8 cellular contexts compared by ENCODE assay signal in the genomic region with DNA sequence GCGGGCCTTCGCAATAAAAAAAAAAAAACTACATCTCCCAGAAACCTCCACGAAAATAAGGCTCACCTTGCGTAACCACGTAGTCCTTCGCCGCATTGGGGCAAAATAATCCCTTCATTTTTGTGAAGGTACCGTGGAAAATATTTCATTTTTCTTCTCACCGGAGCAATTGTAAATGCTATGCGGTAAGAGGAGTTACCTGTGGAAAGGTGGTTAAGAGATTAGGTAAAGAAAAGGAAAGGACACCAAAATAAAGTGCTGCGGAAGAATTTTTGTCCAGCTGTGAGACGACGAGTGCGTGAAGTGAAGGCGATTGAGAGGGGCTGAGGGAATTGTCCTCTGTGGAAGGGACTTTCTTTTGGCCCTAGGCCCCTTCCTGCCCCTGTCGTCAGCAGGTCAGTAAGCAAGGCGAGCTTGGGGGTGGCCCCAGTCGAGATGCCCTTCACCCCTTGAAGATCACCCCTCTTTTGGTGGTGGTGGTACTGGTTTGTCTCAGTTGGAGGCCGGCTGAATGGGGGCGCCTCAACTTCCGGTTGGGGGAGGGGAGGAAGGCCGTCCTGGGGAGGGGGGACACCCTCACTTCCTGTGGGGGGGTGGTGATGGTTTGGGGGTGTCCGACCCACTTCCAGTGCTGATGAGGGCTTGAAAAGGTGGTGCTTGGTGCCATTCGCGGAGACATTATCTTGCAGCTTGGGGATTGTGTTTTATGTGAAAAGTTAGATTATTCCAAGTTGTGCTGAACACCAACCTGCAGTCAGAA. TPM values are rescaled to one million over a fixed set of nuclear protein-coding genes. Genes with fewer than 3 reads are reported as not detected.
DNase-seq lines count a peak whose midpoint lies in the region; ATAC-seq and TF ChIP-seq lines count a peak whose summit lies in the region.

Gene HMG20A, plus strand, starts transcription at position 279 of the 760 bp plus-strand sequence. CDS start 37,520 bp downstream, outside the sequence.

- no peaks in the 10 kb centered on the region for H3K9me3 Mint-ChIP-seq in Caco-2 (ENCODE audit: unreplicated experiment)

- intact Hi-C loops in Caco-2 (cut with micrococcal nuclease; ENCODE audit: unreplicated experiment) (no loop called here), PC-3 (cut with micrococcal nuclease) (loop anchor here (10.0 kb wide), 1 partner anchor 74 kb away; no protein-coding TSS in a partner anchor)

- peak; percentile 57 for TF ChIP-seq POLR2A in erythroblast (IDR thresholded peaks at IDR 0.05; ENCODE audit: low read length)

- H3K27me3 ChIP-seq in Caco-2 (replicated peaks; ENCODE audit: control insufficient read depth, insufficient read depth, low read length) (no peaks in the 10 kb centered on the region), HUES6 (ENCODE audit: control insufficient read depth, insufficient read depth, low read length) (peaks cover 13% of the 10 kb centered on the region; the same call in 1 of the 2 replicates), PC-3 (ENCODE audit: low read length) (no peaks in the 10 kb centered on the region), mucosa of stomach (ENCODE audit: control insufficient read depth, insufficient read depth, low read length) (no peaks in the 10 kb centered on the region)

- H2AFZ ChIP-seq in PC-3 (ENCODE audit: low read length), result peak within 1 kb of the TSS; percentile 95

- H3K4me3 Mint-ChIP-seq in Caco-2 (ENCODE audit: unreplicated experiment), result peak within 1 kb of the TSS; percentile 94

- peak within 1 kb of the TSS; percentile 91 for H3K4me2 ChIP-seq in PC-3 (ENCODE audit: low read length)

- peaks cover 86% of the 10 kb centered on the region for H3K79me2 ChIP-seq in PC-3 (ENCODE audit: low read length)

- no peaks in the 10 kb centered on the region for H3K36me3 ChIP-seq in Caco-2 (ENCODE audit: control insufficient read depth, insufficient read depth, low read length)
- H3K36me3 ChIP-seq in HUES6 (ENCODE audit: control insufficient read depth, insufficient read depth, low read length), result no peaks in the 10 kb centered on the region
- H3K36me3 ChIP-seq in PC-3 (ENCODE audit: low read depth, low read length), result no peaks in the 10 kb centered on the region
- H3K36me3 ChIP-seq in mucosa of stomach (ENCODE audit: control insufficient read depth, insufficient read depth, low read length), result no peaks in the 10 kb centered on the region

- H3F3A ChIP-seq in PC-3 (ENCODE audit: low read length, unreplicated experiment), result no peaks in the 10 kb centered on the region

- no peaks in the 10 kb centered on the region for H3K9me3 ChIP-seq in Caco-2
- H3K9me3 ChIP-seq in HUES6 (ENCODE audit: control insufficient read depth, insufficient read depth, low read depth, low read length), result no peaks in the 10 kb centered on the region
- no peaks in the 10 kb centered on the region for H3K9me3 ChIP-seq in PC-3 (ENCODE audit: low read length)
- no peaks in the 10 kb centered on the region for H3K9me3 ChIP-seq in mucosa of stomach (ENCODE audit: control insufficient read depth, low read length)

- DNase-seq in Caco-2 (peak; percentile 64 to 66), PC-3 (peak; percentile 70), activated T-cell treated with anti-CD3 and anti-CD28 coated beads for 48 hours (ENCODE audit: low read depth) (peak; percentile 49), erythroblast (lab: John Stamatoyannopoulos, UW) (peak; percentile 93 to 94)
- DNase-seq in stimulated activated CD8-positive, alpha-beta memory T cell treated with anti-CD3 and anti-CD28 coated beads, Interleukin-7, amount 100 ng/mL, for 4 hours (ENCODE audit: low read depth in 2 of 2), result peak; percentile 24 to 46

- H3K36me3 Mint-ChIP-seq in Caco-2 (ENCODE audit: insufficient read depth, unreplicated experiment), result peaks cover 16% of the 10 kb centered on the region

- BruUV-seq in Caco-2 (replicated peaks; lab: Mats Ljungman, UMichigan) (no TSS peak), PC-3 (replicated peaks; lab: Mats Ljungman, UMichigan) (no TSS peak)

- H3K4me3 ChIP-seq in Caco-2 (ENCODE audit: low read depth, low read length), result peak within 1 kb of the TSS; percentile 93
- peak within 1 kb of the TSS; percentile 92 for H3K4me3 ChIP-seq in HUES6 (ENCODE audit: low read depth, low read length)
- H3K4me3 ChIP-seq in PC-3 (ENCODE audit: low read length), result peak within 1 kb of the TSS; percentile 92
- H3K4me3 ChIP-seq in mucosa of stomach (ENCODE audit: low read length), result peak within 1 kb of the TSS; percentile 77

- H3K27ac ChIP-seq in HUES6 (ENCODE audit: low read depth, low read length), result peak within 1 kb of the TSS; percentile 76
- H3K27ac ChIP-seq in PC-3 (ENCODE audit: low read length), result peak within 1 kb of the TSS; percentile 64

- H3K4me1 ChIP-seq in Caco-2 (peaks cover 17% of the 10 kb centered on the region), HUES6 (ENCODE audit: control insufficient read depth, insufficient read depth, low read length) (peaks cover 28% of the 10 kb centered on the region), PC-3 (ENCODE audit: insufficient read depth, low read length) (peaks cover 48% of the 10 kb centered on the region), mucosa of stomach (ENCODE audit: control insufficient read depth, insufficient read depth, low read length) (peaks cover 23% of the 10 kb centered on the region)

- no peaks in the 10 kb centered on the region for H3K27me3 Mint-ChIP-seq in Caco-2 (ENCODE audit: insufficient read depth, unreplicated experiment)

- H3K9ac ChIP-seq in HUES6 (ENCODE audit: low read length), result peak within 1 kb of the TSS; percentile 87
- H3K9ac ChIP-seq in PC-3 (ENCODE audit: low read length), result peak within 1 kb of the TSS; percentile 86
- H3K9ac ChIP-seq in mucosa of stomach (ENCODE audit: low read length), result peak within 1 kb of the TSS; percentile 91

- CTCF ChIA-PET in Caco-2 (lab: Charles Lee) (interaction anchor here (1.4 kb wide), 1 partner anchor 122 kb away, joined by 5 read pairs; no protein-coding TSS in a partner anchor), PC-3 (lab: Charles Lee) (no interaction called here)

- POLR2A ChIA-PET in Caco-2 (lab: Charles Lee) (interaction anchor here (0.6 kb wide), 1 partner anchor 327 kb away, joined by 4 read pairs; no protein-coding TSS in a partner anchor), PC-3 (lab: Charles Lee; ENCODE audit: unreplicated experiment) (interaction anchor here (0.5 kb wide), 1 partner anchor 1779 kb away, joined by 7 read pairs; no protein-coding TSS in a partner anchor)

- peak; percentile 40 for ATAC-seq in GM21390 (IDR thresholded peaks at IDR 0.05; ENCODE audit: unreplicated experiment)
- 0 out of 2 replicates have a peak, but pooled peaks have one; percentile 18 for ATAC-seq in PC-3

- no peaks in the 10 kb centered on the region for H3K9me2 ChIP-seq in PC-3 (replicated peaks; ENCODE audit: low read length)

- peaks cover 8% of the 10 kb centered on the region for H3K4me1 Mint-ChIP-seq in Caco-2 (ENCODE audit: low read depth, unreplicated experiment)

- peak within 1 kb of the TSS; percentile 97 for H3K27ac Mint-ChIP-seq in Caco-2 (ENCODE audit: unreplicated experiment)

- TF ChIP-seq CTCF in Caco-2 (IDR thresholded peaks at IDR 0.05; ENCODE audit: insufficient read depth in 1 of 2, low read depth in 1 of 2, low read length in 1 of 2, severe bottlenecking in 1 of 2, unreplicated experiment in 1 of 2), result no peak
- TF ChIP-seq CTCF in PC-3 (conservative IDR thresholded peaks at IDR 0.05; ENCODE audit: low read depth, low read length), result no peak

- peaks cover 4% of the 10 kb centered on the region; the same call in 1 of the 2 replicates for H4K20me1 ChIP-seq in PC-3 (ENCODE audit: low read length)

RNA-seq across cellular contexts. Expression of gene HMG20A, which starts in this region (rescaled TPM):
- total RNA-seq in Caco-2 (2022), result 27.0 and 34.0 TPM in 2 replicates
- 17.6 and 22.0 TPM in 2 replicates for total RNA-seq in PC-3 (2014; rRNA removed)

Comparison
In these comparisons a context has a peak if more than half of its experiments do, and no peak if none do; other contexts are left out.
1. Peak in every context shown above with its lines: DNase-seq, ATAC-seq, H3K4me3 ChIP-seq and H3K27ac ChIP-seq.
2. DNase-seq: peak in every context shown above with its lines; median percentile 94 in erythroblast; 70 in PC-3; 65 in Caco-2; 49 in activated T-cell treated with anti-CD3 and anti-CD28 coated beads for 48 hours; 35 in stimulated activated CD8-positive, alpha-beta memory T cell treated with anti-CD3 and anti-CD28 coated beads, Interleukin-7, amount 100 ng/mL, for 4 hours.